In genomic region chr5:153794327-153794726, GRCh38 we compare ENCODE assay signal across 17 cellular contexts.
DNase-seq lines count a peak whose midpoint lies in the region; ATAC-seq, FAIRE-seq and TF ChIP-seq lines count a peak whose summit lies in the region.
"Had no signal": no experiment of that assay in that cellular context is flagged by ENCODE, and none has a peak within 500 bp of the region (broad histone marks: within the 10 kb centered on the region; RNA-seq: fewer than 3 reads in every experiment).

No MANE protein-coding gene starts in this region.

- TF ChIP-seq CTCF in A549 (IDR thresholded peaks at IDR 0.05) (no peak), HEK293 (tag by site-specific recombination; IDR thresholded peaks at IDR 0.05) (no peak), HFFc6 (IDR thresholded peaks at IDR 0.05) (no peak), GM23338 (conservative IDR thresholded peaks at IDR 0.05; ENCODE audit: low read depth in 2 of 2) (no peak)

- no peak overlapping the region for H2AFZ ChIP-seq in GM23338

- ATAC-seq in A549, result no peak
- no peak for ATAC-seq in GM23338
- ATAC-seq: CD8-positive, alpha-beta T cell had no signal

- peaks cover 9% of the 10 kb centered on the region; the same call in 1 of the 2 replicates for H3K4me1 Mint-ChIP-seq in HFFc6 (ENCODE audit: low read depth)
- peaks cover 6% of the 10 kb centered on the region; the same call in 2 of the 3 replicates for H3K4me1 Mint-ChIP-seq in GM23338
- H3K4me1 Mint-ChIP-seq: CD14-positive monocyte had no signal

- no peaks in the 10 kb centered on the region for H3K79me2 ChIP-seq in GM23338 (replicated peaks; ENCODE audit: insufficient read depth)

- POLR2A ChIA-PET in A549 (lab: Yijun Ruan, JAX) (no interaction called here), HEK293 (lab: Yijun Ruan, JAX) (no interaction called here)

- no peak for TF ChIP-seq POLR2A in A549 (IDR thresholded peaks at IDR 0.05; ENCODE audit: low read length)

- no peak overlapping the region for H3K4me3 ChIP-seq in A549
- no peak overlapping the region for H3K4me3 ChIP-seq in HEK293 (ENCODE audit: low read depth, low read length)
- H3K4me3 ChIP-seq in GM23338, result no peak overlapping the region
- H3K4me3 ChIP-seq: HAP-1 had no signal

- no peak for FAIRE-seq in A549 (lab: Jason Lieb, UNC)
- FAIRE-seq in frontal cortex (lab: Jason Lieb, UNC), result no peak
- FAIRE-seq: D721Med, H1 had no signal

- H3K27ac ChIP-seq in A549 (no peak overlapping the region), HEK293 (ENCODE audit: extremely low read depth, low read depth, low read length) (no peak overlapping the region), GM23338 (ENCODE audit: low read depth) (no peak overlapping the region)

- no peak for TF ChIP-seq EP300 in A549 (IDR thresholded peaks at IDR 0.05)

- H3K9me3 Mint-ChIP-seq in HFFc6 (no peaks in the 10 kb centered on the region), GM23338 (no peaks in the 10 kb centered on the region; the same call in 2 of the 3 replicates)
- H3K9me3 Mint-ChIP-seq: CD8-positive, alpha-beta T cell had no signal

- H3K4me3 Mint-ChIP-seq in HFFc6 (no peak overlapping the region), GM23338 (no peak overlapping the region)
- H3K4me3 Mint-ChIP-seq: CD14-positive monocyte; CD8-positive, alpha-beta T cell had no signal

- CTCF ChIA-PET in A549 (lab: Yijun Ruan, JAX), result no interaction called here
- CTCF ChIA-PET in HEK293 (lab: Yijun Ruan, JAX), result no interaction called here

- H3K36me3 Mint-ChIP-seq in HFFc6 (ENCODE audit: low read depth) (no peaks in the 10 kb centered on the region), GM23338 (ENCODE audit: low read depth) (no peaks in the 10 kb centered on the region)
- H3K36me3 Mint-ChIP-seq: CD14-positive monocyte; CD8-positive, alpha-beta T cell had no signal

- DNase-seq in A549 (ENCODE audit: low read depth in 1 of 2, low spot score in 1 of 2) (no peak), RKO (ENCODE audit: low spot score) (peak; percentile 29), ecto neural progenitor cell (ENCODE audit: low spot score) (peak; percentile 2), HFFc6 (no peak), GM23338 (ENCODE audit: low spot score) (no peak), frontal cortex (ENCODE audit: low spot score in 2 of 2) (no peak), NCI-H2107 (lab: John Stamatoyannopoulos, UW) (no peak)
- DNase-seq: CD8-positive, alpha-beta T cell; COR-L47; DMS153; Kasumi-1; KBM-7 had no signal

- H3K4me1 ChIP-seq in A549, result no peaks in the 10 kb centered on the region
- H3K4me1 ChIP-seq in HEK293 (ENCODE audit: control insufficient read depth, insufficient read depth, low read length), result no peaks in the 10 kb centered on the region
- H3K4me1 ChIP-seq in GM23338 (ENCODE audit: insufficient read depth), result no peaks in the 10 kb centered on the region
- H3K4me1 ChIP-seq: HAP-1 had no signal

- H3K27ac Mint-ChIP-seq in HFFc6 (no peak overlapping the region), GM23338 (no peak overlapping the region)
- H3K27ac Mint-ChIP-seq: CD14-positive monocyte; CD8-positive, alpha-beta T cell had no signal

- H3K4me2 ChIP-seq in A549 (no peak overlapping the region), GM23338 (no peak overlapping the region)

- no peaks in the 10 kb centered on the region for H4K20me1 ChIP-seq in GM23338 (replicated peaks; ENCODE audit: insufficient read depth)

- peaks cover 4% of the 10 kb centered on the region for H3K27me3 Mint-ChIP-seq in HFFc6 (ENCODE audit: insufficient read depth)
- H3K27me3 Mint-ChIP-seq in GM23338 (ENCODE audit: insufficient read depth, low read depth, poor library complexity), result peaks cover 4% of the 10 kb centered on the region

- H3F3A ChIP-seq in GM23338 (replicated peaks; ENCODE audit: low read depth), result no peaks in the 10 kb centered on the region

- TF ChIP-seq RAD21 in A549 (conservative IDR thresholded peaks at IDR 0.05 in 1 of 2, IDR thresholded peaks at IDR 0.05 in 1 of 2), result no peak

- WGBS in A549 (ENCODE audit: missing lambda C conversion rate), result 21% methylated on average over 10 of the region's 10 CpGs

- H3K9me2 ChIP-seq in GM23338 (ENCODE audit: insufficient read depth), result peaks cover 8% of the 10 kb centered on the region; the same call in 1 of the 2 replicates

- no peaks in the 10 kb centered on the region for H3K27me3 ChIP-seq in GM23338 (ENCODE audit: insufficient read depth)

- H3K9me3 ChIP-seq in A549 (no peaks in the 10 kb centered on the region), HEK293 (ENCODE audit: control insufficient read depth, insufficient read depth, low read depth, low read length) (no peaks in the 10 kb centered on the region)
- H3K9me3 ChIP-seq: HAP-1 had no signal

- no peaks in the 10 kb centered on the region for H3K36me3 ChIP-seq in HEK293 (ENCODE audit: control insufficient read depth in 2 of 2, insufficient read depth in 1 of 2, low read length in 2 of 2)
- H3K36me3 ChIP-seq in GM23338 (ENCODE audit: insufficient read depth), result no peaks in the 10 kb centered on the region
- H3K36me3 ChIP-seq: HAP-1 had no signal

TF ChIP-seq in A549, 52 proteins besides CTCF, POLR2A, EP300 and RAD21:
- TF ChIP-seq USF2 (IDR thresholded peaks at IDR 0.05) (peak; percentile 58), ESRRA (IDR thresholded peaks at IDR 0.05; ENCODE audit: borderline replicate concordance, low read length) (no peak)

TF ChIP-seq in HEK293, 187 proteins besides CTCF, POLR2A, EP300 and RAD21:
- no peak for TF ChIP-seq ZBTB20 (tag by site-specific recombination; IDR thresholded peaks at IDR 0.05)
- peak; percentile 26; the same call in 1 of the 2 replicates for TF ChIP-seq SCRT2 (tag by site-specific recombination; IDR thresholded peaks at IDR 0.05)

TF ChIP-seq in GM23338, 12 proteins besides CTCF, POLR2A, EP300 and RAD21 (continues in another document):
- no peak for TF ChIP-seq EZH2 (IDR thresholded peaks at IDR 0.05; ENCODE audit: low read depth, unreplicated experiment)
- no peak for TF ChIP-seq JUNB (IDR thresholded peaks at IDR 0.05; ENCODE audit: unreplicated experiment)
- TF ChIP-seq EZH2phosphoT487 (IDR thresholded peaks at IDR 0.05; ENCODE audit: unreplicated experiment), result no peak
- TF ChIP-seq ZNF462 (CRISPR knock-in tag; IDR thresholded peaks at IDR 0.05), result no peak

Comparison
In these comparisons a context has a peak if more than half of its experiments do, and no peak if none do; other contexts are left out.
1. DNase-seq: peak in RKO (single experiment) and ecto neural progenitor cell (single experiment); none in A549 (0 of 2), HFFc6 (single experiment), GM23338 (single experiment), frontal cortex (0 of 2) and NCI-H2107 (single experiment).